ENCODE assay signal across 23 cellular contexts in genomic region chr16:80034948-80035700, GRCh38.
"Had no signal": no experiment of that assay in that cellular context is flagged by ENCODE, and none has a peak within 500 bp of the region (broad histone marks: within the 10 kb centered on the region; RNA-seq: fewer than 3 reads in every experiment).

No MANE protein-coding gene starts in this region.

- DNase-seq: activated CD4-positive, alpha-beta T cell treated with anti-CD3 and anti-CD28 coated beads, Interleukin-2, amount 50 U/mL, for 4 hours; activated gamma-delta T cell; activated T-cell treated with anti-CD3 and anti-CD28 coated beads, Interleukin-2, amount 50 U/mL, for 72 hours; body of pancreas; cortex of kidney; erythroblast; foreskin melanocyte; head of caudate nucleus; kidney; left ventricle myocardium inferior; mammary epithelial cell; naive thymus-derived CD4-positive, alpha-beta T cell; stimulated activated CD4-positive, alpha-beta T cell treated with anti-CD3 and anti-CD28 coated beads, Interleukin-4, amount 100 ng/mL, for 1 hour; stomach had no signal

- H3K4me1 ChIP-seq: body of pancreas, left ventricle myocardium inferior, right atrium auricular region, stomach had no signal

- H3K27ac ChIP-seq: body of pancreas, left ventricle myocardium inferior, neural progenitor cell, right atrium auricular region, stomach had no signal

- H3K9me3 Mint-ChIP-seq: T-helper 2 cell treated with Interferon-gamma antibody and Interleukin-4, amounts not matched to agents 5 μg/mL and 100 μg/mL, for 36 hours had no signal

- H3K9me3 ChIP-seq: body of pancreas had no signal

- H3K4me1 Mint-ChIP-seq: activated naive CD4-positive, alpha-beta T cell treated with anti-CD3 and anti-CD28 coated beads, Interleukin-2, amount 50 U/mL, for 24 hours; central memory CD8-positive, alpha-beta T cell; naive thymus-derived CD4-positive, alpha-beta T cell had no signal

- FAIRE-seq: endometrium, kidney, TTC549 had no signal

- H3K27ac Mint-ChIP-seq: activated naive CD4-positive, alpha-beta T cell treated with anti-CD3 and anti-CD28 coated beads, Interleukin-2, amount 50 U/mL, for 24 hours; activated T-cell treated with anti-CD3 and anti-CD28 coated beads, Interleukin-2, amount 50 U/mL, for 72 hours; naive thymus-derived CD4-positive, alpha-beta T cell; neural progenitor cell; progenitor cell of endocrine pancreas; T-helper 2 cell treated with Interferon-gamma antibody and Interleukin-4, amounts not matched to agents 5 μg/mL and 100 μg/mL, for 36 hours; type B pancreatic cell had no signal

- H3K4me3 ChIP-seq: body of pancreas, left ventricle myocardium inferior, neural progenitor cell, right atrium auricular region, stomach had no signal

- H3K36me3 Mint-ChIP-seq: activated naive CD4-positive, alpha-beta T cell treated with anti-CD3 and anti-CD28 coated beads, Interleukin-2, amount 50 U/mL, for 24 hours; neural progenitor cell; type B pancreatic cell had no signal

- H3K4me2 ChIP-seq: neural progenitor cell had no signal

- H3K4me3 Mint-ChIP-seq: activated naive CD4-positive, alpha-beta T cell treated with anti-CD3 and anti-CD28 coated beads, Interleukin-2, amount 50 U/mL, for 24 hours; activated T-cell treated with anti-CD3 and anti-CD28 coated beads, Interleukin-2, amount 50 U/mL, for 72 hours; central memory CD8-positive, alpha-beta T cell; naive thymus-derived CD4-positive, alpha-beta T cell; neural progenitor cell; T-helper 2 cell treated with Interferon-gamma antibody and Interleukin-4, amounts not matched to agents 5 μg/mL and 100 μg/mL, for 36 hours; type B pancreatic cell had no signal

- ATAC-seq: activated T-cell treated with anti-CD3 and anti-CD28 coated beads, Interleukin-2, amount 50 U/mL, for 72 hours; body of pancreas; naive thymus-derived CD4-positive, alpha-beta T cell had no signal

- H3K27me3 ChIP-seq: body of pancreas, right atrium auricular region, stomach had no signal
